Comparison of ENCODE assay signal across 3 cellular contexts in the genomic region with DNA sequence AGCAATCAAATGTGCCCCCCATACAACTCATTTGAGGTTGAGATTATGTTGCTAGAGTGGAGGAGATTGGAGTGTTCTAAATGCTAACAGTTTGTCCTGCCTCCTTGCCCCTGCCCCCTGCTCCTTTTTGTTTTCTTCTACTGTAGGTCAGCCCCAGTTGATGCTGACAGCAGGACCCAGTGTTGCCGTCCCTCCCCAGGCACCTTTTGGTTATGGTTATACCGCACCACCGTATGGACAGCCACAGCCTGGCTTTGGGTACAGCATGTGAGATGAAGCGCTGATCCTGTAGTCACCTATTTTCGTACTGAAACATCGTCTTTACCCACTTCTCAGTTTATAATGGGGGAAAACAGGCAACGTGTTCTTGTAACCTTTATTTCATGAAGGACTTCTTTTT.
TF ChIP-seq lines count a peak whose summit lies in the region.

No MANE protein-coding gene starts in this region.

TF ChIP-seq in SK-N-SH, 30 proteins besides CTCF, POLR2A, EP300 and RAD21:
- TF ChIP-seq SIN3A (IDR thresholded peaks at IDR 0.05; ENCODE audit: borderline replicate concordance, low read depth, low read length): 0 out of 2 replicates have a peak, but pooled peaks have one; percentile 10
- no peak for TF ChIP-seq ELF1 (IDR thresholded peaks at IDR 0.05)

TF ChIP-seq in SK-N-SH treated with all-trans-retinoic acid at 6 μM for 48 hours, 23 proteins besides CTCF, POLR2A, EP300 and RAD21:
- TF ChIP-seq ZFP30 (CRISPR knock-in tag; IDR thresholded peaks at IDR 0.05) (no peak), ZFP3 (CRISPR knock-in tag; IDR thresholded peaks at IDR 0.05) (no peak), ZNF565 (CRISPR knock-in tag; conservative IDR thresholded peaks at IDR 0.05; ENCODE audit: low read depth) (no peak), ZNF70 (CRISPR knock-in tag; IDR thresholded peaks at IDR 0.05) (no peak), ZNF8 (CRISPR knock-in tag; IDR thresholded peaks at IDR 0.05) (no peak), ISL1 (CRISPR knock-in tag; IDR thresholded peaks at IDR 0.05) (no peak), PPARA (CRISPR knock-in tag; IDR thresholded peaks at IDR 0.05; ENCODE audit: borderline replicate concordance) (no peak), OSR1 (CRISPR knock-in tag; IDR thresholded peaks at IDR 0.05) (no peak), CSDC2 (CRISPR knock-in tag; IDR thresholded peaks at IDR 0.05) (no peak), TOX (CRISPR knock-in tag; IDR thresholded peaks at IDR 0.05; ENCODE audit: borderline replicate concordance) (no peak)
- TF ChIP-seq, protein P1, sequence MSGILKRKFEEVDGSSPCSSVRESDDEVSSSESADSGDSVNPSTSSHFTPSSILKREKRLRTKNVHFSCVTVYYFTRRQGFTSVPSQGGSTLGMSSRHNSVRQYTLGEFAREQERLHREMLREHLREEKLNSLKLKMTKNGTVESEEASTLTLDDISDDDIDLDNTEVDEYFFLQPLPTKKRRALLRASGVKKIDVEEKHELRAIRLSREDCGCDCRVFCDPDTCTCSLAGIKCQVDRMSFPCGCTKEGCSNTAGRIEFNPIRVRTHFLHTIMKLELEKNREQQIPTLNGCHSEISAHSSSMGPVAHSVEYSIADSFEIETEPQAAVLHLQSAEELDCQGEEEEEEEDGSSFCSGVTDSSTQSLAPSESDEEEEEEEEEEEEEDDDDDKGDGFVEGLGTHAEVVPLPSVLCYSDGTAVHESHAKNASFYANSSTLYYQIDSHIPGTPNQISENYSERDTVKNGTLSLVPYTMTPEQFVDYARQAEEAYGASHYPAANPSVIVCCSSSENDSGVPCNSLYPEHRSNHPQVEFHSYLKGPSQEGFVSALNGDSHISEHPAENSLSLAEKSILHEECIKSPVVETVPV (CRISPR knock-in tag; IDR thresholded peaks at IDR 0.05): no peak
- TF ChIP-seq, protein P2, sequence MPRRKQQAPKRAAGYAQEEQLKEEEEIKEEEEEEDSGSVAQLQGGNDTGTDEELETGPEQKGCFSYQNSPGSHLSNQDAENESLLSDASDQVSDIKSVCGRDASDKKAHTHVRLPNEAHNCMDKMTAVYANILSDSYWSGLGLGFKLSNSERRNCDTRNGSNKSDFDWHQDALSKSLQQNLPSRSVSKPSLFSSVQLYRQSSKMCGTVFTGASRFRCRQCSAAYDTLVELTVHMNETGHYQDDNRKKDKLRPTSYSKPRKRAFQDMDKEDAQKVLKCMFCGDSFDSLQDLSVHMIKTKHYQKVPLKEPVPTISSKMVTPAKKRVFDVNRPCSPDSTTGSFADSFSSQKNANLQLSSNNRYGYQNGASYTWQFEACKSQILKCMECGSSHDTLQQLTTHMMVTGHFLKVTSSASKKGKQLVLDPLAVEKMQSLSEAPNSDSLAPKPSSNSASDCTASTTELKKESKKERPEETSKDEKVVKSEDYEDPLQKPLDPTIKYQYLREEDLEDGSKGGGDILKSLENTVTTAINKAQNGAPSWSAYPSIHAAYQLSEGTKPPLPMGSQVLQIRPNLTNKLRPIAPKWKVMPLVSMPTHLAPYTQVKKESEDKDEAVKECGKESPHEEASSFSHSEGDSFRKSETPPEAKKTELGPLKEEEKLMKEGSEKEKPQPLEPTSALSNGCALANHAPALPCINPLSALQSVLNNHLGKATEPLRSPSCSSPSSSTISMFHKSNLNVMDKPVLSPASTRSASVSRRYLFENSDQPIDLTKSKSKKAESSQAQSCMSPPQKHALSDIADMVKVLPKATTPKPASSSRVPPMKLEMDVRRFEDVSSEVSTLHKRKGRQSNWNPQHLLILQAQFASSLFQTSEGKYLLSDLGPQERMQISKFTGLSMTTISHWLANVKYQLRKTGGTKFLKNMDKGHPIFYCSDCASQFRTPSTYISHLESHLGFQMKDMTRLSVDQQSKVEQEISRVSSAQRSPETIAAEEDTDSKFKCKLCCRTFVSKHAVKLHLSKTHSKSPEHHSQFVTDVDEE (CRISPR knock-in tag; IDR thresholded peaks at IDR 0.05): no peak
- TF ChIP-seq, protein P3, sequence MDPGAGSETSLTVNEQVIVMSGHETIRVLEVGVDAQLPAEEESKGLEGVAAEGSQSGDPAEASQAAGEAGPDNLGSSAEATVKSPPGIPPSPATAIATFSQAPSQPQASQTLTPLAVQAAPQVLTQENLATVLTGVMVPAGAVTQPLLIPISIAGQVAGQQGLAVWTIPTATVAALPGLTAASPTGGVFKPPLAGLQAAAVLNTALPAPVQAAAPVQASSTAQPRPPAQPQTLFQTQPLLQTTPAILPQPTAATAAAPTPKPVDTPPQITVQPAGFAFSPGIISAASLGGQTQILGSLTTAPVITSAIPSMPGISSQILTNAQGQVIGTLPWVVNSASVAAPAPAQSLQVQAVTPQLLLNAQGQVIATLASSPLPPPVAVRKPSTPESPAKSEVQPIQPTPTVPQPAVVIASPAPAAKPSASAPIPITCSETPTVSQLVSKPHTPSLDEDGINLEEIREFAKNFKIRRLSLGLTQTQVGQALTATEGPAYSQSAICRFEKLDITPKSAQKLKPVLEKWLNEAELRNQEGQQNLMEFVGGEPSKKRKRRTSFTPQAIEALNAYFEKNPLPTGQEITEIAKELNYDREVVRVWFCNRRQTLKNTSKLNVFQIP (CRISPR knock-in tag; IDR thresholded peaks at IDR 0.05; ENCODE audit: borderline replicate concordance, low read depth): no peak
- TF ChIP-seq, protein P4, sequence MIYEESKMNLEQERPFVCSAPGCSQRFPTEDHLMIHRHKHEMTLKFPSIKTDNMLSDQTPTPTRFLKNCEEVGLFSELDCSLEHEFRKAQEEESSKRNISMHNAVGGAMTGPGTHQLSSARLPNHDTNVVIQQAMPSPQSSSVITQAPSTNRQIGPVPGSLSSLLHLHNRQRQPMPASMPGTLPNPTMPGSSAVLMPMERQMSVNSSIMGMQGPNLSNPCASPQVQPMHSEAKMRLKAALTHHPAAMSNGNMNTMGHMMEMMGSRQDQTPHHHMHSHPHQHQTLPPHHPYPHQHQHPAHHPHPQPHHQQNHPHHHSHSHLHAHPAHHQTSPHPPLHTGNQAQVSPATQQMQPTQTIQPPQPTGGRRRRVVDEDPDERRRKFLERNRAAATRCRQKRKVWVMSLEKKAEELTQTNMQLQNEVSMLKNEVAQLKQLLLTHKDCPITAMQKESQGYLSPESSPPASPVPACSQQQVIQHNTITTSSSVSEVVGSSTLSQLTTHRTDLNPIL (CRISPR knock-in tag; IDR thresholded peaks at IDR 0.05; ENCODE audit: low read depth): no peak

TF ChIP-seq in HepG2, 621 proteins besides CTCF, POLR2A, EP300 and RAD21:
- TF ChIP-seq ZNF30 (CRISPR knock-in tag; IDR thresholded peaks at IDR 0.05): no peak
- peak; percentile 73 for TF ChIP-seq RBM22 (optimal IDR thresholded peaks at IDR 0.05; ENCODE audit: low read length)
- no peak for TF ChIP-seq POLR2AphosphoS2 (IDR thresholded peaks at IDR 0.05; ENCODE audit: low read depth, low read length)
- no peak for TF ChIP-seq ZNF451 (CRISPR knock-in tag; IDR thresholded peaks at IDR 0.05)
